13 cellular contexts compared by ENCODE assay signal in the genomic region with DNA sequence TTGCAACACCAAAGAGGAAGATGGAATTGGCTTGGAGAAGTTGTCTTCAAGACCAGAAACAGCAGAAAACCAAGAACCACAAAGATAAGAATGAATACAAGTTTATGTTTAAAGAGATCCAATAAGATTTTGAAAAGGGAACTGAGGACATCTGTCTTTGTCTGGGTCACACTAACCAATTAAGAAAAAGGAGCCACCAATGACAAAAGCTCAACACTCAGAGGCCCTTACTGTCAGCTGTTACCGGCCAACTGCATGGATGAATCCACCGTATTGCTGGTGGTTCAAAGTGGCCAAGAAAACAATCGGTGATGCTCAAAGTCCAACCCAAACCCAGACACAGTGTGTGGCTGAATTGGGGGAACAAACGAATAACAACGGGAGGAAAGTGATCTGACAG. TPM values are rescaled to one million over a fixed set of nuclear protein-coding genes. Genes with fewer than 3 reads are reported as not detected.
DNase-seq lines count a peak whose midpoint lies in the region; ATAC-seq lines count a peak whose summit lies in the region.
"Had no signal": no experiment of that assay in that cellular context is flagged by ENCODE, and none has a peak within 500 bp of the region (broad histone marks: within the 10 kb centered on the region; RNA-seq: fewer than 3 reads in every experiment).

No MANE protein-coding gene starts in this region.

- H2AFZ ChIP-seq in neuronal stem cell (ENCODE audit: low read length): no peak overlapping the region

- no peak overlapping the region for H3K4me3 Mint-ChIP-seq in activated T-cell treated with anti-CD3 and anti-CD28 coated beads, Interleukin-2, amount 50 U/mL, for 24 hours
- no peak overlapping the region for H3K4me3 Mint-ChIP-seq in dendritic cell treated with granulocyte-macrophage colony-stimulating factor and Interleukin-4, amounts not matched to agents 40 ng/mL and 50 ng/mL, for 4 days

- no peak overlapping the region for H3K4me3 ChIP-seq in neuronal stem cell (ENCODE audit: low read length in 2 of 2)
- H3K4me3 ChIP-seq: smooth muscle cell had no signal

- H3K18ac ChIP-seq in neuronal stem cell (ENCODE audit: low read length): no peak overlapping the region

- H2BK120ac ChIP-seq in neuronal stem cell (ENCODE audit: low read depth, low read length): no peak overlapping the region

- no peak overlapping the region for H3K9ac ChIP-seq in neuronal stem cell (ENCODE audit: low read depth, low read length, poor library complexity)

- H3K27ac ChIP-seq in neuronal stem cell (replicated peaks; ENCODE audit: low read length): no peak overlapping the region

- peaks cover 5 to 15% of the 10 kb centered on the region in 2 donors for H3K4me1 ChIP-seq in neuronal stem cell (ENCODE audit: control insufficient read depth in 2 of 2, insufficient read depth in 1 of 2, low read depth in 1 of 2, low read length in 2 of 2)

- no peak overlapping the region for H2BK12ac ChIP-seq in neuronal stem cell (ENCODE audit: low read length)

- DNase-seq in activated T-cell treated with anti-CD3 and anti-CD28 coated beads, Interleukin-2, amount 50 U/mL, for 48 hours: peak; percentile 13 to 14
- no peak for DNase-seq in activated T-cell treated with anti-CD3 and anti-CD28 coated beads, Interleukin-2, amount 50 U/mL, for 24 hours
- DNase-seq in NOMO-1 treated with DMSO at 0.1 percent for 48 hours (lab: John Stamatoyannopoulos, UW; ENCODE audit: unreplicated experiment) (peak; percentile 75), neuronal stem cell (ENCODE audit: low spot score) (no peak), GM19238 (ENCODE audit: insufficient read length, low spot score) (no peak)
- peak; percentile 3 for DNase-seq in stimulated activated naive CD8-positive, alpha-beta T cell treated with anti-CD3 and anti-CD28 coated beads, Interleukin-15, Interleukin-2, amounts not matched to agents 100 U/mL and 50 U/mL, for 24 hours
- no peak for DNase-seq in stimulated activated CD4-positive, alpha-beta T cell treated with anti-CD3 and anti-CD28 coated beads, Interleukin-12 subunit alpha, Interleukin-12 subunit beta, amount 100 ng/mL, for 4 hours
- DNase-seq: activated CD4-positive, alpha-beta T cell treated with anti-CD3 and anti-CD28 coated beads, Interleukin-2, amount 50 U/mL, for 4 hours; foreskin melanocyte; NCI-H2081 had no signal

- H3K27me3 ChIP-seq in neuronal stem cell (ENCODE audit: control insufficient read depth in 3 of 3, insufficient read depth in 3 of 3, low read depth in 1 of 3, low read length in 3 of 3): no peaks in the 10 kb centered on the region

- H4K8ac ChIP-seq in neuronal stem cell (ENCODE audit: low read depth, low read length): no peak overlapping the region

- ATAC-seq in stimulated activated naive CD8-positive, alpha-beta T cell treated with anti-CD3 and anti-CD28 coated beads, Interleukin-15, Interleukin-2, amounts not matched to agents 100 U/mL and 50 U/mL, for 24 hours: no peak

- intact Hi-C loops in dendritic cell treated with granulocyte-macrophage colony-stimulating factor and Interleukin-4, amounts not matched to agents 40 ng/mL and 50 ng/mL, for 4 days (cut with micrococcal nuclease): no loop called here

- WGBS in neuronal stem cell (ENCODE audit: extremely low coverage in 2 of 2, insufficient read length in 2 of 2, insufficient replicate concordance in 1 of 2), 2 donors: no CpG with 5 or more reads among the region's 5 CpGs

- no peak overlapping the region for H2AK5ac ChIP-seq in neuronal stem cell (ENCODE audit: low read depth, low read length)

- H3K36me3 Mint-ChIP-seq in activated T-cell treated with anti-CD3 and anti-CD28 coated beads, Interleukin-2, amount 50 U/mL, for 24 hours (ENCODE audit: low read depth): peaks cover 13% of the 10 kb centered on the region
- H3K36me3 Mint-ChIP-seq in dendritic cell treated with granulocyte-macrophage colony-stimulating factor and Interleukin-4, amounts not matched to agents 40 ng/mL and 50 ng/mL, for 4 days (ENCODE audit: low read depth): peaks cover 10% of the 10 kb centered on the region

- H2BK15ac ChIP-seq in neuronal stem cell (ENCODE audit: low read length): no peak overlapping the region

- no peak overlapping the region for H3K4me2 ChIP-seq in neuronal stem cell (ENCODE audit: insufficient read depth, low read length, poor library complexity, severe bottlenecking)
- H3K4me2 ChIP-seq: smooth muscle cell had no signal

- no peaks in the 10 kb centered on the region for H3K79me1 ChIP-seq in neuronal stem cell (ENCODE audit: low read depth, low read length)

- H3K36me3 ChIP-seq in neuronal stem cell (replicated peaks in 1 of 2; ENCODE audit: control insufficient read depth in 2 of 2, insufficient read depth in 2 of 2, low read length in 2 of 2): no peaks in the 10 kb centered on the region

- H3K23ac ChIP-seq in neuronal stem cell (ENCODE audit: low read depth, low read length, poor library complexity): no peak overlapping the region

- no peak overlapping the region for H4K91ac ChIP-seq in neuronal stem cell (ENCODE audit: low read depth, low read length, poor library complexity)

- no peaks in the 10 kb centered on the region for H3K9me3 ChIP-seq in neuronal stem cell (replicated peaks in 1 of 2; ENCODE audit: control insufficient read depth in 2 of 2, insufficient read depth in 1 of 2, low read depth in 1 of 2, low read length in 2 of 2)

- H2BK5ac ChIP-seq in neuronal stem cell (ENCODE audit: low read length): no peak overlapping the region

- H3K9me3 Mint-ChIP-seq in activated T-cell treated with anti-CD3 and anti-CD28 coated beads, Interleukin-2, amount 50 U/mL, for 24 hours: no peaks in the 10 kb centered on the region
- H3K9me3 Mint-ChIP-seq in dendritic cell treated with granulocyte-macrophage colony-stimulating factor and Interleukin-4, amounts not matched to agents 40 ng/mL and 50 ng/mL, for 4 days: no peaks in the 10 kb centered on the region

- peaks cover 73% of the 10 kb centered on the region for H3K4me1 Mint-ChIP-seq in activated T-cell treated with anti-CD3 and anti-CD28 coated beads, Interleukin-2, amount 50 U/mL, for 24 hours (ENCODE audit: low read depth)
- H3K4me1 Mint-ChIP-seq in dendritic cell treated with granulocyte-macrophage colony-stimulating factor and Interleukin-4, amounts not matched to agents 40 ng/mL and 50 ng/mL, for 4 days (ENCODE audit: low read depth): peaks cover 56% of the 10 kb centered on the region

- H3K27me3 Mint-ChIP-seq in activated T-cell treated with anti-CD3 and anti-CD28 coated beads, Interleukin-2, amount 50 U/mL, for 24 hours: peaks cover 15% of the 10 kb centered on the region
- H3K27me3 Mint-ChIP-seq in dendritic cell treated with granulocyte-macrophage colony-stimulating factor and Interleukin-4, amounts not matched to agents 40 ng/mL and 50 ng/mL, for 4 days: peaks cover 27% of the 10 kb centered on the region

- H3K14ac ChIP-seq in neuronal stem cell (ENCODE audit: low read length): no peak overlapping the region

- no peak overlapping the region for H3K27ac Mint-ChIP-seq in activated T-cell treated with anti-CD3 and anti-CD28 coated beads, Interleukin-2, amount 50 U/mL, for 24 hours
- H3K27ac Mint-ChIP-seq in dendritic cell treated with granulocyte-macrophage colony-stimulating factor and Interleukin-4, amounts not matched to agents 40 ng/mL and 50 ng/mL, for 4 days: peak overlapping the region; percentile 95

- H3K4ac ChIP-seq in neuronal stem cell (ENCODE audit: low read length): no peak overlapping the region

RNA-seq across cellular contexts. Expression of a gene that starts 11.2 kb away (rescaled TPM):
- not detected for polyA plus RNA-seq in neuronal stem cell (2013, experiment 1 of 2)
- polyA plus RNA-seq in neuronal stem cell (2013, experiment 2 of 2): not detected
- polyA plus RNA-seq: AG04450, smooth muscle cell had no signal

RNA-seq across cellular contexts. Expression of a gene that starts 49.1 kb away (rescaled TPM):
- polyA plus RNA-seq in neuronal stem cell (2013, experiment 1 of 2): 167 TPM
- polyA plus RNA-seq in neuronal stem cell (2013, experiment 2 of 2): 168 TPM

Comparison
In these comparisons a context has a peak if more than half of its experiments do, and no peak if none do; other contexts are left out.
1. DNase-seq: peak in activated T-cell treated with anti-CD3 and anti-CD28 coated beads, Interleukin-2, amount 50 U/mL, for 48 hours (2 of 2), NOMO-1 treated with DMSO at 0.1 percent for 48 hours (single experiment) and stimulated activated naive CD8-positive, alpha-beta T cell treated with anti-CD3 and anti-CD28 coated beads, Interleukin-15, Interleukin-2, amounts not matched to agents 100 U/mL and 50 U/mL, for 24 hours (single experiment); none in activated T-cell treated with anti-CD3 and anti-CD28 coated beads, Interleukin-2, amount 50 U/mL, for 24 hours (single experiment), neuronal stem cell (single experiment), stimulated activated CD4-positive, alpha-beta T cell treated with anti-CD3 and anti-CD28 coated beads, Interleukin-12 subunit alpha, Interleukin-12 subunit beta, amount 100 ng/mL, for 4 hours (single experiment) and GM19238 (single experiment).